Comparison of ENCODE assay signal across 8 cellular contexts in genomic region chr13:101520672-101521071, GRCh38.
DNase-seq lines count a peak whose midpoint lies in the region; ATAC-seq and TF ChIP-seq lines count a peak whose summit lies in the region.

No MANE protein-coding gene starts in this region.

- no peak overlapping the region for H3K27ac Mint-ChIP-seq in CD8-positive, alpha-beta T cell

- no peak for TF ChIP-seq POLR2A in uterus (IDR thresholded peaks at IDR 0.05)

- H3K36me3 Mint-ChIP-seq in CD8-positive, alpha-beta T cell = no peaks in the 10 kb centered on the region

- H3K9me3 Mint-ChIP-seq in CD8-positive, alpha-beta T cell = no peaks in the 10 kb centered on the region

- no peaks in the 10 kb centered on the region for H3K27me3 ChIP-seq in CD8-positive, alpha-beta T cell (ENCODE audit: insufficient read depth, low read length)
- H3K27me3 ChIP-seq in uterus = no peaks in the 10 kb centered on the region

- no peaks in the 10 kb centered on the region for H3K36me3 ChIP-seq in CD8-positive, alpha-beta T cell (ENCODE audit: insufficient read depth, low read length)
- H3K36me3 ChIP-seq in uterus = no peaks in the 10 kb centered on the region

- POLR2A ChIA-PET in CD8-positive, alpha-beta T cell (lab: Charles Lee) = no interaction called here

- H3K9me3 ChIP-seq in CD8-positive, alpha-beta T cell (ENCODE audit: low read length) = no peaks in the 10 kb centered on the region
- no peaks in the 10 kb centered on the region for H3K9me3 ChIP-seq in uterus

- ATAC-seq in CD8-positive, alpha-beta T cell = peak; percentile 67
- peak; percentile 88 for ATAC-seq in GM21619 (IDR thresholded peaks at IDR 0.05; ENCODE audit: unreplicated experiment)
- no peak for ATAC-seq in Right ventricle myocardium inferior

- H3K4me3 ChIP-seq in CD8-positive, alpha-beta T cell (ENCODE audit: low read depth, low read length) = no peak overlapping the region
- H3K4me3 ChIP-seq in fibroblast of villous mesenchyme (ENCODE audit: low read depth, low read length) (no peak overlapping the region), uterus (no peak overlapping the region)

- intact Hi-C loops in CD8-positive, alpha-beta T cell (cut with DNase I, micrococcal nuclease) = no loop called here
- intact Hi-C loops in uterus (cut with DNase I; ENCODE audit: low total_unique reads) (no loop called here), Right ventricle myocardium inferior (cut with DNase I) (loop anchor here (10.0 kb wide), 1 partner anchor 174 kb away; no protein-coding TSS in a partner anchor)

- H3K4me1 Mint-ChIP-seq in CD8-positive, alpha-beta T cell (ENCODE audit: low read depth) = peaks cover 18% of the 10 kb centered on the region

- peaks cover 19% of the 10 kb centered on the region for H3K4me1 ChIP-seq in CD8-positive, alpha-beta T cell (ENCODE audit: insufficient read depth, low read length)
- no peaks in the 10 kb centered on the region for H3K4me1 ChIP-seq in uterus

- no peak overlapping the region for H3K27ac ChIP-seq in CD8-positive, alpha-beta T cell (ENCODE audit: low read depth, low read length)
- no peak overlapping the region for H3K27ac ChIP-seq in uterus

- no peak overlapping the region for H3K4me3 Mint-ChIP-seq in CD8-positive, alpha-beta T cell

- CTCF ChIA-PET in CD8-positive, alpha-beta T cell (lab: Charles Lee) = no interaction called here

- H3K27me3 Mint-ChIP-seq in CD8-positive, alpha-beta T cell (ENCODE audit: low read depth) = no peaks in the 10 kb centered on the region

- TF ChIP-seq CTCF in CD8-positive, alpha-beta T cell (IDR thresholded peaks at IDR 0.05) = no peak
- no peak for TF ChIP-seq CTCF in fibroblast of villous mesenchyme (IDR thresholded peaks at IDR 0.05; ENCODE audit: insufficient read depth, low read depth, low read length)
- TF ChIP-seq CTCF in uterus (IDR thresholded peaks at IDR 0.05) = no peak

- peak in 2 of 7 experiments; percentile 2 to 22 for DNase-seq in CD8-positive, alpha-beta T cell
- DNase-seq in RKO (ENCODE audit: low spot score) = peak; percentile 59
- peak; percentile 67 for DNase-seq in fibroblast of villous mesenchyme (ENCODE audit: low read depth)
- no peak for DNase-seq in uterus
- DNase-seq in NCI-H2081 treated with DMSO at 0.1 percent for 48 hours (lab: John Stamatoyannopoulos, UW) = no peak
- DNase-seq in Right ventricle myocardium inferior (ENCODE audit: missing footprints) = no peak
- DNase-seq in activated effector memory CD4-positive, alpha-beta T cell treated with anti-CD3 and anti-CD28 coated beads, Interleukin-2, amount 50 U/mL, for 16 hours = no peak

Comparison
In these comparisons a context has a peak if more than half of its experiments do, and no peak if none do; other contexts are left out.
1. DNase-seq: peak in RKO (single experiment) and fibroblast of villous mesenchyme (single experiment); none in uterus (0 of 2), NCI-H2081 treated with DMSO at 0.1 percent for 48 hours (single experiment), Right ventricle myocardium inferior (single experiment) and activated effector memory CD4-positive, alpha-beta T cell treated with anti-CD3 and anti-CD28 coated beads, Interleukin-2, amount 50 U/mL, for 16 hours (single experiment).